In the genomic region with DNA sequence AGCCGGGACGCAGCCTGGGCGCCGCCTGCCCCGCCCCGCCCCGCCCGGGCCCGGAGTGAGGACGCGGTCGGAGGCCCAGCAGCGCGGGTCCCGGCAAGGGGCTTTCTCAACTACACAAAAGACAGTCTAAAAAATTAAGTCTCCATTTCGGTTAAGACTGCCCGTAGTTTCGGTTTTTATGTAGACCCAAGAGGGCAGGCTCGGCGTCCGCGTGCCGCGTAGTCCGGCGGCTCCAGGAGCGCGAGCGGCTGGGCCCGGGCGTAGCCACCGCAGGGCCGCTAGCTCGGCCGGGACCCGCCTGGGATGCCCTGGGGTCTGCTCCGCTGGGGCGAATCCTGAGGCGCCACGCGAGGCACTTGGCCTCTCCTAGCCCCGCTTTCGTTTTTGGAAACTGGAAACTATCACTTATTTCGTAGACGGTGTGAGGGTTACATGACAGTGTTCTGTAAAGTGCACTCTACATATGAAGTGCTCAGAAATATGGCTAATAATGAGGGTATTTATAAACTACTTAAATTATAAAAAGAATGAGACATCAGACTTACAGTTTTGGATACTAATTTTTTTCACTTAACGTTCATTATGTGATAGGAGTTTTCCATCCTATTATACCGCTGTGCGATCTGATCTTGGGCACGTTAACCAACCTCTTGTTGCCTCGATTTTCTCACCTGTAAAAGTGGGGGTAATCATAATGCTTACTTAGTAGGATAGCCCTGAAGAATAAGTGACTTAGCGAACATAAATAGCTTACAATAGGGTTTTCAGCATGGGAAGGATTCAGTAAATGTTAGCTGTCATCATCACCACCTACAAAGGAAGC, we compare ENCODE assay signal across 9 cellular contexts. TPM values are rescaled to one million over a fixed set of nuclear protein-coding genes. Genes with fewer than 3 reads are reported as not detected.
DNase-seq lines count a peak whose midpoint lies in the region; ATAC-seq, FAIRE-seq and TF ChIP-seq lines count a peak whose summit lies in the region.
"Had no signal": no experiment of that assay in that cellular context is flagged by ENCODE, and none has a peak within 500 bp of the region (broad histone marks: within the 10 kb centered on the region; RNA-seq: fewer than 3 reads in every experiment).

No MANE protein-coding gene starts in this region.

- no peak overlapping the region for H4K8ac ChIP-seq in H1 (ENCODE audit: extremely low read depth, insufficient read depth, low read length)

- no peak overlapping the region for H3K56ac ChIP-seq in H1 (replicated peaks; ENCODE audit: insufficient read length, low read depth, low read length)

- CTCF ChIA-PET in H1 (lab: Charles Lee; ENCODE audit: partially characterized antibody) = interaction anchor here (0.8 to 1.2 kb wide), 3 partner anchors 10 to 304 kb away, joined by 3 to 4 read pairs (median 3); no protein-coding TSS in a partner anchor

- no peak overlapping the region for H2AK5ac ChIP-seq in H1 (ENCODE audit: low read depth, low read length)

- no peaks in the 10 kb centered on the region for H3K9me2 ChIP-seq in Karpas-422 (replicated peaks; ENCODE audit: insufficient read depth, low read length)

- H3K9ac ChIP-seq in Karpas-422 (ENCODE audit: low read length) (peak overlapping the region; percentile 54), H1 (replicated peaks in 1 of 4; ENCODE audit: extremely low read depth in 1 of 4, low read depth in 3 of 4, low read length in 3 of 4) (no peak overlapping the region; a peak in 2 of 7 replicates)

- H3K27me3 ChIP-seq in Karpas-422 (ENCODE audit: low read length) (no peaks in the 10 kb centered on the region), H1 (replicated peaks in 1 of 4; ENCODE audit: control insufficient read depth in 3 of 4, extremely low read depth in 1 of 4, insufficient read depth in 3 of 4, low read length in 3 of 4) (peaks cover 0 to 10% (median 8%) of the 10 kb centered on the region in 4 experiments; a peak in 4 of 7 replicates)

- H3K4me1 ChIP-seq in Karpas-422 (ENCODE audit: low read length) (peaks cover 11% of the 10 kb centered on the region), H1 (replicated peaks in 1 of 4; ENCODE audit: control insufficient read depth in 3 of 4, insufficient read depth in 4 of 4, low read length in 3 of 4) (peaks cover 0 to 11% (median 6%) of the 10 kb centered on the region in 4 experiments; a peak in 5 of 7 replicates), mesodermal cell (ENCODE audit: control insufficient read depth, insufficient read depth, low read length, poor library complexity, severe bottlenecking) (peaks cover 4% of the 10 kb centered on the region)

- TF ChIP-seq EP300 in H1 (IDR thresholded peaks at IDR 0.05; ENCODE audit: borderline replicate concordance in 1 of 2, low read depth in 2 of 2, low read length in 2 of 2) = no peak

- no peak overlapping the region for H3K27ac ChIP-seq in Karpas-422 (ENCODE audit: low read length)
- no peak overlapping the region for H3K27ac ChIP-seq in H1 (ENCODE audit: low read depth, low read length)
- no peak overlapping the region for H3K27ac ChIP-seq in mesodermal cell (ENCODE audit: low read depth, low read length, severe bottlenecking)

- H3K4me2 ChIP-seq in Karpas-422 (ENCODE audit: low read depth, low read length, poor library complexity, severe bottlenecking) (peak overlapping the region; percentile 67), H1 (ENCODE audit: insufficient read depth in 1 of 2, low read depth in 2 of 2, low read length in 2 of 2) (peak overlapping the region; percentile 63 to 75)

- H3K79me2 ChIP-seq in Karpas-422 (ENCODE audit: low read length) = no peaks in the 10 kb centered on the region
- no peaks in the 10 kb centered on the region for H3K79me2 ChIP-seq in H1 (ENCODE audit: control insufficient read depth in 1 of 2, insufficient read depth in 2 of 2, low read length in 2 of 2)

- TF ChIP-seq CTCF in H1 (IDR thresholded peaks at IDR 0.05; ENCODE audit: control extremely low read depth in 1 of 3, insufficient read depth in 1 of 3, low read depth in 1 of 3, low read length in 3 of 3) = no peak

- H2BK12ac ChIP-seq in H1 (ENCODE audit: low read depth, low read length) = no peak overlapping the region

- no peak overlapping the region for H2BK20ac ChIP-seq in H1 (ENCODE audit: low read length)

- no peak overlapping the region for H3K4ac ChIP-seq in H1 (replicated peaks; ENCODE audit: insufficient read length, low read depth, low read length)

- POLR2A ChIA-PET in H1 (lab: Charles Lee; ENCODE audit: partially characterized antibody) = interaction anchor here (0.6 to 2.1 kb wide), 4 partner anchors 12 to 36 kb away, joined by 3 to 12 read pairs (median 5); partner anchors contain the start of gene COA1

- no peak overlapping the region for H3K18ac ChIP-seq in H1 (ENCODE audit: extremely low read depth, low read length)

- no peak overlapping the region for H3K14ac ChIP-seq in H1 (ENCODE audit: insufficient read length)

- TF ChIP-seq POLR2A in H1 (IDR thresholded peaks at IDR 0.05; ENCODE audit: control extremely low read depth in 1 of 2, low read depth in 2 of 2, low read length in 2 of 2) = no peak

- 8% methylated on average over 49 of the region's 51 CpGs; no CpG with 5 or more reads in 1 of the 2 experiments for WGBS in H1 (ENCODE audit: extremely low coverage in 1 of 2, insufficient coverage in 1 of 2, insufficient read length in 1 of 2, insufficient replicate concordance in 2 of 2, low coverage in 1 of 2, low lambda C conversion rate in 2 of 2, missing lambda C conversion rate in 1 of 2), 2 experiments
- 0 to 10% methylated on average over 25 to 31 of the region's 51 CpGs for WGBS in mesodermal cell (ENCODE audit: insufficient coverage in 2 of 2), 2 experiments

- ATAC-seq in GM21825 (IDR thresholded peaks at IDR 0.05; ENCODE audit: unreplicated experiment) = peak; percentile 48

- peaks cover 3% of the 10 kb centered on the region; the same call in 1 of the 2 replicates for H3K79me1 ChIP-seq in H1 (ENCODE audit: low read depth, low read length)

- no peak overlapping the region for H2BK120ac ChIP-seq in H1 (replicated peaks; ENCODE audit: low read depth, low read length)

- H2BK15ac ChIP-seq in H1 (ENCODE audit: low read length) = no peak overlapping the region

- H4K91ac ChIP-seq in H1 (replicated peaks; ENCODE audit: insufficient read length, low read length) = no peak overlapping the region

- peak overlapping the region; percentile 49; the same call in 1 of the 2 replicates for H2AFZ ChIP-seq in Karpas-422 (ENCODE audit: low read length)
- peak overlapping the region; percentile 49; the same call in 1 of the 2 replicates for H2AFZ ChIP-seq in H1 (ENCODE audit: low read length)

- peak overlapping the region; percentile 63 for H3K4me3 ChIP-seq in Karpas-422 (ENCODE audit: low read length)
- H3K4me3 ChIP-seq in H1 (ENCODE audit: extremely low read depth in 1 of 4, insufficient read depth in 2 of 4, low read depth in 3 of 4, low read length in 4 of 4) = peak overlapping the region; percentile 51 to 92 (median 70)
- peak overlapping the region; percentile 63 for H3K4me3 ChIP-seq in mesodermal cell (ENCODE audit: extremely low read depth, insufficient read depth, low read length, poor library complexity, severe bottlenecking)

- TF ChIP-seq RAD21 in H1 (IDR thresholded peaks at IDR 0.05 in 1 of 2, conservative IDR thresholded peaks at IDR 0.05 in 1 of 2; ENCODE audit: low read depth in 2 of 2, low read length in 2 of 2) = no peak

- no peak overlapping the region for H4K5ac ChIP-seq in H1 (ENCODE audit: insufficient read length, low read depth, low read length)

- FAIRE-seq in H1 (lab: Jason Lieb, UNC) = no peak
- FAIRE-seq: A204.1 had no signal

- H4K20me1 ChIP-seq in Karpas-422 (ENCODE audit: insufficient read depth, low read depth, low read length) = no peaks in the 10 kb centered on the region
- H4K20me1 ChIP-seq in H1 (replicated peaks in 1 of 2; ENCODE audit: control insufficient read depth in 1 of 2, insufficient read depth in 2 of 2, low read length in 2 of 2) = no peaks in the 10 kb centered on the region

- H3K9me3 ChIP-seq in Karpas-422 (ENCODE audit: low read length) = no peaks in the 10 kb centered on the region
- no peaks in the 10 kb centered on the region for H3K9me3 ChIP-seq in H1 (ENCODE audit: insufficient read depth in 2 of 2, low read depth in 1 of 2, low read length in 1 of 2)
- no peaks in the 10 kb centered on the region for H3K9me3 ChIP-seq in mesodermal cell (ENCODE audit: control insufficient read depth, low read length)

- H3K36me3 ChIP-seq in Karpas-422 (ENCODE audit: insufficient read depth, low read length) = no peaks in the 10 kb centered on the region
- no peaks in the 10 kb centered on the region for H3K36me3 ChIP-seq in H1 (ENCODE audit: control insufficient read depth in 2 of 4, insufficient read depth in 4 of 4, low read length in 3 of 4)
- no peaks in the 10 kb centered on the region for H3K36me3 ChIP-seq in mesodermal cell (ENCODE audit: control insufficient read depth, insufficient read depth, low read length)

- DNase-seq in DMS 273 (lab: John Stamatoyannopoulos, UW; ENCODE audit: unreplicated experiment) (peak; percentile 82), DMS 273 treated with DMSO at 0.1 percent for 48 hours (lab: John Stamatoyannopoulos, UW) (no peak), Karpas-422 (no peak), H1 (ENCODE audit: low read depth in 1 of 2, low spot score in 2 of 2) (peak in 1 of 2 experiments; percentile 82)
- peak; percentile 28 to 33 for DNase-seq in activated CD4-positive, alpha-beta T cell treated with anti-CD3 and anti-CD28 coated beads, Interleukin-2, amount 50 U/mL, for 4 hours
- DNase-seq in stimulated activated naive CD4-positive, alpha-beta T cell (lab: John Stamatoyannopoulos, UW) = peak; percentile 30 to 70 (median 52)

- H2BK5ac ChIP-seq in H1 (ENCODE audit: low read depth, low read length) = no peak overlapping the region

- H3K23me2 ChIP-seq in H1 (ENCODE audit: low read depth, low read length) = peaks cover 4% of the 10 kb centered on the region

- no peak overlapping the region for H3K23ac ChIP-seq in H1 (ENCODE audit: insufficient read length)

RNA-seq across cellular contexts. Expression of gene BLVRA, which starts 0.6 kb away (rescaled TPM):
- not detected in 2 replicates for total RNA-seq in Karpas-422 (2014; rRNA removed; shearing (Covaris generic); ENCODE audit: low replicate concordance)
- total RNA-seq in H1 (2021; fragmentation: NEBNext Ultra II Directional; extraction: Animal tissue kit (Norgen Biotek cat#: 25700)) = 32.9 and 37.1 TPM in 2 replicates
- 13.7 and 16.1 TPM in 2 replicates for polyA plus RNA-seq in H1 (2011; rRNA removed)
- 28.0 TPM for polyA plus RNA-seq in H1 (2011; cell fraction: cytosol; rRNA removed)
- 11.2 TPM for polyA plus RNA-seq in H1 (2011; cell fraction: nucleus; rRNA removed)
- polyA plus RNA-seq in H1 (2012, experiment 1 of 2) = 32.5 to 42.0 TPM (median 36.0 TPM) in 4 replicates
- 14.4 TPM for polyA plus RNA-seq in H1 (2012, experiment 2 of 2)
- polyA plus RNA-seq in H1 (2013, experiment 1 of 2) = 25.6 TPM
- 27.4 TPM for polyA plus RNA-seq in H1 (2013, experiment 2 of 2)
- 15.9 and 17.1 TPM in 2 replicates for polyA minus RNA-seq in H1 (2011; rRNA and poly(A)+ RNA removed)
- polyA minus RNA-seq in H1 (2011; cell fraction: cytosol; rRNA and poly(A)+ RNA removed) = 15.0 TPM
- 7.0 TPM for polyA minus RNA-seq in H1 (2011; cell fraction: nucleus; rRNA and poly(A)+ RNA removed)
- polyA plus RNA-seq in mesodermal cell (2013, experiment 1 of 2) = 25.1 TPM
- 26.9 TPM for polyA plus RNA-seq in mesodermal cell (2013, experiment 2 of 2)

RNA-seq across cellular contexts. Expression of gene COA1, which starts 29.7 kb away (rescaled TPM):
- 60.2 TPM in 2 replicates for total RNA-seq in Karpas-422 (2014; rRNA removed; shearing (Covaris generic); ENCODE audit: low replicate concordance)
- 136 and 143 TPM in 2 replicates for total RNA-seq in H1 (2021; fragmentation: NEBNext Ultra II Directional; extraction: Animal tissue kit (Norgen Biotek cat#: 25700))
- polyA plus RNA-seq in H1 (2011; rRNA removed) = 87.0 and 98.6 TPM in 2 replicates
- 86.8 TPM for polyA plus RNA-seq in H1 (2011; cell fraction: cytosol; rRNA removed)
- polyA plus RNA-seq in H1 (2011; cell fraction: nucleus; rRNA removed) = 68.1 TPM
- 125 to 144 TPM (median 134 TPM) in 4 replicates for polyA plus RNA-seq in H1 (2012, experiment 1 of 2)
- polyA plus RNA-seq in H1 (2012, experiment 2 of 2) = 75.3 TPM
- polyA plus RNA-seq in H1 (2013, experiment 1 of 2) = 165 TPM
- polyA plus RNA-seq in H1 (2013, experiment 2 of 2) = 183 TPM
- polyA minus RNA-seq in H1 (2011; rRNA and poly(A)+ RNA removed) = 104 and 127 TPM in 2 replicates
- 31.4 TPM for polyA minus RNA-seq in H1 (2011; cell fraction: cytosol; rRNA and poly(A)+ RNA removed)
- 152 TPM for polyA minus RNA-seq in H1 (2011; cell fraction: nucleus; rRNA and poly(A)+ RNA removed)
- polyA plus RNA-seq in mesodermal cell (2013, experiment 1 of 2) = 97.5 TPM
- polyA plus RNA-seq in mesodermal cell (2013, experiment 2 of 2) = 93.8 TPM

Comparison
In these comparisons a context has a peak if more than half of its experiments do, and no peak if none do; other contexts are left out.
1. DNase-seq: peak in DMS 273 (single experiment), activated CD4-positive, alpha-beta T cell treated with anti-CD3 and anti-CD28 coated beads, Interleukin-2, amount 50 U/mL, for 4 hours (2 of 2) and stimulated activated naive CD4-positive, alpha-beta T cell (6 of 6); none in DMS 273 treated with DMSO at 0.1 percent for 48 hours (single experiment) and Karpas-422 (single experiment).
2. RNA of gene BLVRA, which starts 0.6 kb away (total RNA-seq): 32.9 to 37.1 TPM in H1; not detected in Karpas-422; every median in the first group is over 10 times any median in the second.
3. Peak in every context shown above with its lines, with median percentiles within 50 percentile points of each other: H3K4me3 ChIP-seq.